In the genomic region with DNA sequence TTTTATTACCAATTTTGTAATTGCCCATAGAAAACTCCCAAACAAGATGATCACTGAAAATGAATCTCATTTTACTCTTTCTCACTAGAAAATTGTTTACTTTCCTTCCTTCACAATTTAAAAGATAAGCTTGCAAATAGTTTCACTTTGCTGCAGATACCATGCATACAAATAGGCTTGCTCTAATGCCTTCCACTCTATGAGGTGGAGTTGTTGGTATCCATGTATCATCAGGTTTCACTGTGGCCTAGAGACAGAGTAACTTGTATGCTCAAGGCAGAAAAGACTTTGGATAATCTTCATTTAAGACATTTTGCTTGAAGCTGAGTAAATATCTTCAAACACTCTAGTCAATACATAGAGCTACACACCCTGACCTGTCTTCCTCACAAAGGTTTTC, we compare ENCODE assay signal across 17 cellular contexts.
DNase-seq lines count a peak whose midpoint lies in the region; ATAC-seq and TF ChIP-seq lines count a peak whose summit lies in the region.
"Had no signal": no experiment of that assay in that cellular context is flagged by ENCODE, and none has a peak within 500 bp of the region (broad histone marks: within the 10 kb centered on the region; RNA-seq: fewer than 3 reads in every experiment).

No MANE protein-coding gene starts in this region.

- H3K36me3 Mint-ChIP-seq in HFFc6 (ENCODE audit: low read depth): peaks cover 12% of the 10 kb centered on the region

- peaks cover 0 to 79% of the 10 kb centered on the region in 2 experiments for H3K36me3 ChIP-seq in mesenchymal stem cell (ENCODE audit: control insufficient read depth in 1 of 2, insufficient read depth in 2 of 2, low read depth in 1 of 2, low read length in 2 of 2)

- no peaks in the 10 kb centered on the region for H3K27me3 ChIP-seq in mesenchymal stem cell (ENCODE audit: control insufficient read depth in 1 of 2, insufficient read depth in 1 of 2, low read length in 2 of 2)
- H3K27me3 ChIP-seq: SJCRH30 had no signal

- DNase-seq in HFFc6 (no peak), astrocyte of the hippocampus (ENCODE audit: low read depth, low spot score) (peak; percentile 35), mesenchymal stem cell (peak; percentile 27), NCI-H510A treated with DMSO at 0.1 percent for 48 hours (lab: John Stamatoyannopoulos, UW) (no peak), SHP77 (lab: John Stamatoyannopoulos, UW) (no peak)
- DNase-seq: COR-L47, EL, MV-4-11, NCI-H1694 treated with DMSO at 0.1 percent for 48 hours, NCI-H524, NCI-H82, SJCRH30 had no signal

- H4K91ac ChIP-seq in mesenchymal stem cell (ENCODE audit: low read length): no peak overlapping the region

- no peak overlapping the region for H3K4me2 ChIP-seq in mesenchymal stem cell (ENCODE audit: low read length, poor library complexity, severe bottlenecking)
- H3K4me2 ChIP-seq: KMS-11 had no signal

- no peak overlapping the region for H3K27ac ChIP-seq in mesenchymal stem cell (ENCODE audit: low read length, poor library complexity, severe bottlenecking)
- H3K27ac ChIP-seq: KMS-11, SJCRH30 had no signal

- peaks cover 29% of the 10 kb centered on the region for H3K4me1 Mint-ChIP-seq in HFFc6 (ENCODE audit: low read depth)
- H3K4me1 Mint-ChIP-seq: CD14-positive monocyte had no signal

- H3K4me1 ChIP-seq in mesenchymal stem cell (ENCODE audit: control insufficient read depth, insufficient read depth, low read depth, low read length): no peaks in the 10 kb centered on the region
- H3K4me1 ChIP-seq: SJCRH30 had no signal

- H3K27me3 Mint-ChIP-seq in HFFc6 (ENCODE audit: insufficient read depth): no peaks in the 10 kb centered on the region

- H2BK12ac ChIP-seq in mesenchymal stem cell (ENCODE audit: low read length in 2 of 2): no peak overlapping the region

- H3K9me3 Mint-ChIP-seq in HFFc6: no peaks in the 10 kb centered on the region
- H3K9me3 Mint-ChIP-seq: CD14-positive monocyte had no signal

- no peak for TF ChIP-seq CTCF in HFFc6 (IDR thresholded peaks at IDR 0.05)

- no peak overlapping the region for H2AFZ ChIP-seq in mesenchymal stem cell (ENCODE audit: low read depth, low read length)

- H3K18ac ChIP-seq in mesenchymal stem cell (ENCODE audit: low read depth in 1 of 2, low read length in 2 of 2): no peak overlapping the region

- no peak overlapping the region for H3K9ac ChIP-seq in mesenchymal stem cell (ENCODE audit: low read length)
- H3K9ac ChIP-seq: KMS-11 had no signal

- H3K79me1 ChIP-seq in mesenchymal stem cell (replicated peaks; ENCODE audit: low read length, poor library complexity, severe bottlenecking): peaks cover 13% of the 10 kb centered on the region

- H3K9me3 ChIP-seq in mesenchymal stem cell (ENCODE audit: control insufficient read depth, low read length): no peaks in the 10 kb centered on the region
- H3K9me3 ChIP-seq: SJCRH30 had no signal

- peak overlapping the region; percentile 26; the same call in 1 of the 2 replicates for H3K27ac Mint-ChIP-seq in HFFc6

- H3K23ac ChIP-seq in mesenchymal stem cell (ENCODE audit: low read length in 2 of 2): no peak overlapping the region

- H2AK5ac ChIP-seq in mesenchymal stem cell (ENCODE audit: low read length, severe bottlenecking): no peak overlapping the region

- H2BK5ac ChIP-seq in mesenchymal stem cell (ENCODE audit: low read depth, low read length, poor library complexity, severe bottlenecking): no peak overlapping the region

- no peak overlapping the region for H3K4me3 Mint-ChIP-seq in HFFc6
- H3K4me3 Mint-ChIP-seq: CD14-positive monocyte had no signal

- H2BK120ac ChIP-seq in mesenchymal stem cell (ENCODE audit: low read depth, low read length): no peak overlapping the region

- H3K14ac ChIP-seq in mesenchymal stem cell (ENCODE audit: low read length in 2 of 2): no peak overlapping the region

- H4K8ac ChIP-seq in mesenchymal stem cell (ENCODE audit: low read length): no peak overlapping the region

- no peak for ATAC-seq in HG02610 (IDR thresholded peaks at IDR 0.05; ENCODE audit: unreplicated experiment)
- ATAC-seq in HG03196 (IDR thresholded peaks at IDR 0.05; ENCODE audit: unreplicated experiment): no peak
- ATAC-seq: GM12878 had no signal

- H3K4me3 ChIP-seq in mesenchymal stem cell (ENCODE audit: insufficient read depth in 1 of 2, low read depth in 1 of 2, low read length in 2 of 2): no peak overlapping the region
- H3K4me3 ChIP-seq: GM12878, SJCRH30 had no signal

- no peak overlapping the region for H2BK15ac ChIP-seq in mesenchymal stem cell (ENCODE audit: low read depth, poor library complexity, severe bottlenecking)

- H3K4ac ChIP-seq in mesenchymal stem cell (ENCODE audit: low read depth in 1 of 2, low read length in 2 of 2): no peak overlapping the region

Comparison
In these comparisons a context has a peak if more than half of its experiments do, and no peak if none do; other contexts are left out.
1. DNase-seq: peak in astrocyte of the hippocampus (single experiment) and mesenchymal stem cell (single experiment); none in HFFc6 (single experiment), NCI-H510A treated with DMSO at 0.1 percent for 48 hours (single experiment) and SHP77 (0 of 2).